ENCODE assay signal across 2 cellular contexts in genomic region chr19:43687660-43687997, GRCh38.
TF ChIP-seq lines count a peak whose summit lies in the region.

No MANE protein-coding gene starts in this region.

TF ChIP-seq in A549, 52 proteins besides CTCF, POLR2A, EP300 and RAD21 (continued from another document):
- TF ChIP-seq USF2 (IDR thresholded peaks at IDR 0.05) (no peak), ZC3H11A (IDR thresholded peaks at IDR 0.05) (no peak), CEBPB (IDR thresholded peaks at IDR 0.05) (no peak), ZSCAN20 (CRISPR knock-in tag; IDR thresholded peaks at IDR 0.05) (no peak), FOSB (CRISPR knock-in tag; IDR thresholded peaks at IDR 0.05) (no peak), RARB (CRISPR knock-in tag; IDR thresholded peaks at IDR 0.05) (no peak), ATOH8 (CRISPR knock-in tag; IDR thresholded peaks at IDR 0.05; ENCODE audit: low read depth) (no peak), JUNB (IDR thresholded peaks at IDR 0.05) (no peak), NPAS2 (CRISPR knock-in tag; IDR thresholded peaks at IDR 0.05; ENCODE audit: borderline replicate concordance) (no peak)

TF ChIP-seq in SK-N-SH, 30 proteins besides CTCF, POLR2A, EP300 and RAD21 (continued from another document):
- TF ChIP-seq USF1 (IDR thresholded peaks at IDR 0.05; ENCODE audit: borderline replicate concordance, low read depth): no peak
- no peak for TF ChIP-seq ZBTB33 (IDR thresholded peaks at IDR 0.05; ENCODE audit: borderline replicate concordance, low read depth)
- TF ChIP-seq RCOR1 (IDR thresholded peaks at IDR 0.05; ENCODE audit: low read length): no peak
- no peak for TF ChIP-seq IRF3 (IDR thresholded peaks at IDR 0.05; ENCODE audit: low read depth, low read length)
- no peak for TF ChIP-seq RFX5 (IDR thresholded peaks at IDR 0.05; ENCODE audit: low read length)
- no peak for TF ChIP-seq TEAD4 (IDR thresholded peaks at IDR 0.05; ENCODE audit: borderline replicate concordance, insufficient read depth)
- TF ChIP-seq PBX3 (IDR thresholded peaks at IDR 0.05): no peak
- no peak for TF ChIP-seq SIN3A (IDR thresholded peaks at IDR 0.05; ENCODE audit: borderline replicate concordance, low read depth, low read length)
- TF ChIP-seq CHD2 (IDR thresholded peaks at IDR 0.05; ENCODE audit: low read length, partially characterized antibody): no peak
- no peak for TF ChIP-seq POLR2AphosphoS5 (IDR thresholded peaks at IDR 0.05; ENCODE audit: low read depth, low read length)
- TF ChIP-seq MAX (IDR thresholded peaks at IDR 0.05; ENCODE audit: low read depth): no peak
- no peak for TF ChIP-seq TAF1 (IDR thresholded peaks at IDR 0.05; ENCODE audit: borderline replicate concordance, low read depth, low read length)
- TF ChIP-seq MXI1 (IDR thresholded peaks at IDR 0.05; ENCODE audit: low read depth, low read length): no peak
